Comparison of ENCODE assay signal across 8 cellular contexts in the genomic region with DNA sequence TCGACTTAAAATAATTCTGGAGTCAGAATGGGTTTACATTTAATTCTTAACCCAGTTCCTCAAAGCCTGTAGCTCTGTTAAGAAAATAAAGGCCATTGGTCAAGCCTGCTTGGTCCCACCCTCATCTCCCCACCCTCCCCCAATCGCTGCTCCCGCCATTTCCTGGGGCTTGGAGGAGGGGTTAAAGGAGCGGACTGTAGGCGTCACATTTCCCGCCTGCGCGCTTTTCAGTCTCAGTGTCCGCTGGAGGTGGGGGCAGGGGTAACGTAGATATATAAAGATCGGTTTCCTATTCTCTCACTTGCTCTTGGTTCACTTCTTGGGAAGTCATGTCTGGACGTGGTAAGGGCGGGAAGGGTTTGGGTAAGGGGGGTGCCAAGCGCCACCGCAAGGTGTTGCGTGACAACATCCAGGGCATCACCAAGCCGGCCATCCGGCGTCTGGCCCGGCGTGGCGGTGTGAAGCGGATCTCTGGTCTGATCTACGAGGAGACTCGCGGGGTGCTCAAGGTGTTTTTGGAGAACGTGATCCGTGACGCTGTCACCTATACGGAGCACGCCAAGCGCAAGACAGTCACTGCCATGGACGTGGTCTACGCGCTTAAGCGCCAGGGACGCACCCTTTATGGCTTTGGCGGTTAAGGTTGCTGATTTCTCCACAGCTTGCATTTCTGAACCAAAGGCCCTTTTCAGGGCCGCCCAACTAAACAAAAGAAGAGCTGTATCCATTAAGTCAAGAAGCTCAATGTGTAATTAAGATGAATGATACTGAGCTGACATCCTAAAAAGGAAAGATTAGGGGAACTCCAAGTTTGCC. TPM values are rescaled to one million over a fixed set of nuclear protein-coding genes. Genes with fewer than 3 reads are reported as not detected.
A peak's percentile ranks its signal among the peaks of the same experiment; 100 is the strongest.
DNase-seq lines count a peak whose midpoint lies in the region; ATAC-seq and TF ChIP-seq lines count a peak whose summit lies in the region.

No MANE protein-coding gene starts in this region.

- peaks cover 5% of the 10 kb centered on the region for H3K9me3 ChIP-seq in KOPT-K1 (ENCODE audit: insufficient read depth, low read length, poor library complexity, severe bottlenecking)
- no peaks in the 10 kb centered on the region for H3K9me3 ChIP-seq in Panc1 (ENCODE audit: control insufficient read depth, insufficient read depth, low read depth, low read length)
- H3K9me3 ChIP-seq in esophagus muscularis mucosa: no peaks in the 10 kb centered on the region

- H3K36me3 ChIP-seq in KOPT-K1 (ENCODE audit: insufficient read depth, low read length) (no peaks in the 10 kb centered on the region), Panc1 (ENCODE audit: control insufficient read depth, insufficient read depth, low read length) (no peaks in the 10 kb centered on the region), esophagus muscularis mucosa (no peaks in the 10 kb centered on the region)

- no peaks in the 10 kb centered on the region for H3K27me3 ChIP-seq in Panc1 (ENCODE audit: control insufficient read depth, insufficient read depth, low read length)
- H3K27me3 ChIP-seq in esophagus muscularis mucosa: no peaks in the 10 kb centered on the region

- intact Hi-C loops in Panc1 (cut with micrococcal nuclease; ENCODE audit: unreplicated experiment) (no loop called here), esophagus muscularis mucosa (cut with DNase I) (loop anchor here (10.0 kb wide), 1 partner anchor 1813 kb away; a partner anchor contains a TSS)

- in situ Hi-C loops in Panc1 (cut with HindIII; ENCODE audit: low pct_unique_long_range_greater_than_20kb, low sequenced_read_pairs): no loop called here

- H3K27ac ChIP-seq in KOPT-K1 (ENCODE audit: low read depth, low read length, poor library complexity, severe bottlenecking) (peak overlapping the region; percentile 99), Panc1 (ENCODE audit: low read length) (peak overlapping the region; percentile 100), esophagus muscularis mucosa (replicated peaks in 1 of 4) (peak overlapping the region; percentile 92 to 98 (median 95))

- peaks cover 3 to 6% of the 10 kb centered on the region in 2 donors for H3K9me3 Mint-ChIP-seq in stimulated activated naive B cell treated with anti-CD40 and anti-IgM and Interleukin-4, amounts not matched to agents 10 μg/mL and 1 μg/mL and 100 μg/mL, for 72 hours

- peak; percentile 45 for ATAC-seq in GM21786 (IDR thresholded peaks at IDR 0.05; ENCODE audit: unreplicated experiment)
- ATAC-seq in Panc1: peak; percentile 89
- peak; percentile 67 to 71 for ATAC-seq in stimulated activated naive B cell treated with anti-CD40 and anti-IgM and Interleukin-4, amounts not matched to agents 10 μg/mL and 1 μg/mL and 100 μg/mL, for 72 hours (replicated peaks)

- TF ChIP-seq CTCF in Panc1 (IDR thresholded peaks at IDR 0.05): no peak
- TF ChIP-seq CTCF in esophagus muscularis mucosa (IDR thresholded peaks at IDR 0.05): no peak

- peaks cover 26 to 37% of the 10 kb centered on the region in 2 donors for H3K4me1 Mint-ChIP-seq in stimulated activated naive B cell treated with anti-CD40 and anti-IgM and Interleukin-4, amounts not matched to agents 10 μg/mL and 1 μg/mL and 100 μg/mL, for 72 hours

- WGBS in esophagus muscularis mucosa: under 1% methylated on average over 25 of the region's 39 CpGs

- peaks cover 0 to 3% of the 10 kb centered on the region in 2 donors for H3K27me3 Mint-ChIP-seq in stimulated activated naive B cell treated with anti-CD40 and anti-IgM and Interleukin-4, amounts not matched to agents 10 μg/mL and 1 μg/mL and 100 μg/mL, for 72 hours

- BruUV-seq in Panc1 (replicated peaks; lab: Mats Ljungman, UMichigan): no TSS peak

- CTCF ChIA-PET in Panc1 (lab: Charles Lee): interaction anchor here (0.6 to 1.1 kb wide), 4 partner anchors 10 to 29 kb away, joined by 3 to 5 read pairs (median 4); a partner anchor contains a TSS

- peak; percentile 53 for TF ChIP-seq POLR2A in esophagus muscularis mucosa (IDR thresholded peaks at IDR 0.05; ENCODE audit: low read depth)

- H3K4me3 ChIP-seq in Panc1 (ENCODE audit: low read depth in 2 of 2, low read length in 2 of 2) (peak overlapping the region; percentile 80 to 81), esophagus muscularis mucosa (peak overlapping the region; percentile 54 to 80 (median 69))

- DNase-seq in DMS53 treated with DMSO at 0.1 percent for 48 hours (lab: John Stamatoyannopoulos, UW; ENCODE audit: unreplicated experiment): peak; percentile 93
- peak; percentile 96 for DNase-seq in Panc1 (ENCODE audit: low read depth, low spot score)
- DNase-seq in activated T-cell treated with anti-CD3 and anti-CD28 coated beads, Interleukin-2, amount 50 U/mL, for 48 hours: peak; percentile 92
- DNase-seq in esophagus muscularis mucosa (ENCODE audit: extremely low spot score): peak; percentile 98
- peak; percentile 92 for DNase-seq in myocyte (ENCODE audit: low read depth)
- DNase-seq in stimulated activated naive B cell treated with anti-CD40 and anti-IgM and Interleukin-4, amounts not matched to agents 10 μg/mL and 1 μg/mL and 100 μg/mL, for 72 hours: peak; percentile 91

- peak; percentile 11 for TF ChIP-seq EP300 in esophagus muscularis mucosa (IDR thresholded peaks at IDR 0.05)

- H3K27ac Mint-ChIP-seq in stimulated activated naive B cell treated with anti-CD40 and anti-IgM and Interleukin-4, amounts not matched to agents 10 μg/mL and 1 μg/mL and 100 μg/mL, for 72 hours: peak overlapping the region; percentile 100

- POLR2A ChIA-PET in Panc1 (lab: Charles Lee): interaction anchor here (0.5 to 4.3 kb wide), 14 partner anchors 9 to 1108 kb away, joined by 3 to 58 read pairs (median 5); a partner anchor contains a TSS

- peak overlapping the region; percentile 88 to 99 for H3K4me3 Mint-ChIP-seq in stimulated activated naive B cell treated with anti-CD40 and anti-IgM and Interleukin-4, amounts not matched to agents 10 μg/mL and 1 μg/mL and 100 μg/mL, for 72 hours

- peaks cover 2 to 8% of the 10 kb centered on the region in 2 donors for H3K36me3 Mint-ChIP-seq in stimulated activated naive B cell treated with anti-CD40 and anti-IgM and Interleukin-4, amounts not matched to agents 10 μg/mL and 1 μg/mL and 100 μg/mL, for 72 hours

- H3K4me1 ChIP-seq in Panc1 (ENCODE audit: control insufficient read depth, insufficient read depth, low read length): peaks cover 27% of the 10 kb centered on the region
- peaks cover 14 to 50% (median 48%) of the 10 kb centered on the region in 4 donors for H3K4me1 ChIP-seq in esophagus muscularis mucosa

RNA-seq across cellular contexts. Expression of a gene that starts 59.0 kb away (rescaled TPM):
- total RNA-seq in Panc1 (2021; ENCODE audit: unreplicated experiment) (4.4 TPM), esophagus muscularis mucosa (1 to 10 TPM; 5.3 to 6.4 (median 5.9) TPM), myocyte (13.7 and 28.7 TPM in 2 replicates)
- polyA plus RNA-seq in Panc1 (2012; ENCODE audit: insufficient read length): 1.9 TPM
- polyA plus RNA-seq in myocyte (2012): 7.9 TPM

Comparison
In these comparisons a context has a peak if more than half of its experiments do, and no peak if none do; other contexts are left out.
1. Peak in every context shown above with its lines: DNase-seq, ATAC-seq, H3K4me3 ChIP-seq and H3K27ac ChIP-seq.